8 cellular contexts compared by ENCODE assay signal in the genomic region with DNA sequence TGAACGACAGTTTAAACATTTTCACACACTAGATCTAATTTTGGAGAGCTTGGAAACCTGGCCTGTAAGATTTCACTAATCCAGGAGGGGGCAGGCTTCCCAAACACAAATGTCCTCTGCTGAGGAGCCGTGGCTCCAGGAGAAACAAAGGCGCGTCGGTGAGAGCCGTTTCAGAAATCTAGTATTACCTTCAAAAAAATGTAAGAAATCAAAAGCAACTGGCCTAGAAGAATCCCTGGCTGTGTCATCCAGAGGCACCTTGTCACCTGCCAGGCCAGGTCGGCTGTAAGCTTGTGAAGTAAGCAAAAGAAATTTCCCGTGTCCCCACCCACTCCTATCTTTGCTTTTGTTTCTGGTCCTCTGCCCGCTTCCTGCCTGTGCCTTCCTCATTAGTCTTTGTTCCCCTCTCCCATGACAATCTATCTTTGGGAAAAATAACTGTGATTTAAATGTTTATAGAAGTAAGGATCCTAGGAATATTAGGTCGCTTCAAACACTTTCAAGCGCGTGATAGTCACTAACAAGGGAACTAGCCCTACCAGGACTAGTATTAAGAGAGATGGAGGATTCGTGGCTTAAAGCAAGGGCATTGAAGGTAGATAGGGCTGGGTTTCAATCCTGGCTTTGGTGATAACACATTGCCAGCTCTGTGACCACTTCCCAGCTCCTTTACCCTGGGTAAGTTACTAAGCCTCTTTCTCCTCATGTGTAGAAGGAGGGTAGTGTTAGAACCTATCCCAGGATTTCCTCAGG.
A peak's percentile ranks its signal among the peaks of the same experiment; 100 is the strongest.
DNase-seq lines count a peak whose midpoint lies in the region; ATAC-seq and TF ChIP-seq lines count a peak whose summit lies in the region.

No MANE protein-coding gene starts in this region.

- H3K4me1 ChIP-seq in thoracic aorta (ENCODE audit: control insufficient read depth in 1 of 2, low read depth in 2 of 2): peaks cover 0 to 4% of the 10 kb centered on the region in 2 donors

- peak in 1 of 3 donors; percentile 77 for TF ChIP-seq CTCF in omental fat pad (IDR thresholded peaks at IDR 0.05)
- TF ChIP-seq CTCF in thoracic aorta (IDR thresholded peaks at IDR 0.05): peak; percentile 83

- H3K9me3 ChIP-seq in thoracic aorta: no peaks in the 10 kb centered on the region

- TF ChIP-seq RAD21 in Ishikawa (IDR thresholded peaks at IDR 0.05; ENCODE audit: low read depth): peak; percentile 89

- no peaks in the 10 kb centered on the region for H3K36me3 ChIP-seq in thoracic aorta

- DNase-seq in DMS 273 (lab: John Stamatoyannopoulos, UW; ENCODE audit: unreplicated experiment): peak; percentile 86
- DNase-seq in RPMI8226: peak; percentile 69
- peak; percentile 4 to 59 (median 36) for DNase-seq in activated naive CD4-positive, alpha-beta T cell (lab: John Stamatoyannopoulos, UW)
- DNase-seq in germinal center (ENCODE audit: low spot score): peak; percentile 54
- DNase-seq in omental fat pad (ENCODE audit: low spot score): no peak
- no peak for DNase-seq in thoracic aorta (ENCODE audit: low spot score)

- no peaks in the 10 kb centered on the region for H3K27me3 ChIP-seq in thoracic aorta (replicated peaks; ENCODE audit: insufficient read depth)

- TF ChIP-seq EP300 in Ishikawa (IDR thresholded peaks at IDR 0.05; ENCODE audit: borderline replicate concordance): no peak

- H3K27ac ChIP-seq in thoracic aorta: no peak overlapping the region

- peak; percentile 84 for ATAC-seq in GM21515 (IDR thresholded peaks at IDR 0.05; ENCODE audit: unreplicated experiment)
- ATAC-seq in omental fat pad (ENCODE audit: low FRiP score): peak; percentile 51
- peak; percentile 69 for ATAC-seq in thoracic aorta (ENCODE audit: insufficient number of reproducible peaks, low FRiP score, low read depth)

- peak overlapping the region; percentile 72 for H3K4me3 ChIP-seq in thoracic aorta

TF ChIP-seq in Ishikawa, 13 proteins besides CTCF, POLR2A, EP300 and RAD21:
- no peak for TF ChIP-seq TCF12 (IDR thresholded peaks at IDR 0.05; ENCODE audit: low read depth)
- TF ChIP-seq EGR1 (IDR thresholded peaks at IDR 0.05): 0 out of 2 replicates have a peak, but pooled peaks have one; percentile 12

Comparison
In these comparisons a context has a peak if more than half of its experiments do, and no peak if none do; other contexts are left out.
1. DNase-seq: peak in DMS 273 (single experiment), RPMI8226 (single experiment), activated naive CD4-positive, alpha-beta T cell (4 of 4) and germinal center (single experiment); none in omental fat pad (single experiment) and thoracic aorta (single experiment).
2. Peak in every context shown above with its lines, with median percentiles within 50 percentile points of each other: ATAC-seq.